18 cellular contexts compared by ENCODE assay signal in the genomic region with DNA sequence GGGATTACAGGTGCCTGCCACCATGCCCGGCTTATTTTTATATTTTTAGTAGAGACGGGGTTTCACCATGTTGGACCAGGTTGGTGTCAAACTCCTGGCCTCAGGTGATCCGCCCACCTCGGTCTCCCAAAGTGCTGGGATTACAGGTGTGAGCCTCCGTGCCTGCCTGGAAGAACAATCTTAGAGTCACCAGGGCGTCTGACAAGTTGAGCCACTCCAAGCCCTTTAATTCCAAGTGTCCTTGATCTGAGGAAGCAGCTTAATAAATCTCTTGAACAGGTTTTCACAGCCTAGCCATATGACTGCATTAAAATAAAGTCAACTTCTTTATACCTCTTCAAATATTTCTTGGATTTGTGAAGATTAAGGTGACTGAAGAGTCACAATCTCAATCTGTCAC. TPM values are rescaled to one million over a fixed set of nuclear protein-coding genes. Genes with fewer than 3 reads are reported as not detected.
DNase-seq lines count a peak whose midpoint lies in the region; ATAC-seq, FAIRE-seq and TF ChIP-seq lines count a peak whose summit lies in the region.
"Had no signal": no experiment of that assay in that cellular context is flagged by ENCODE, and none has a peak within 500 bp of the region (broad histone marks: within the 10 kb centered on the region; RNA-seq: fewer than 3 reads in every experiment).

No MANE protein-coding gene starts in this region.

- peaks cover 8% of the 10 kb centered on the region for H3K4me1 ChIP-seq in mammary epithelial cell (ENCODE audit: insufficient read depth, low read length)

- in situ Hi-C loops in mammary epithelial cell (cut with MboI; ENCODE audit: low sequenced_read_pairs in 2 of 2): no loop called here

- peak; percentile 91 for FAIRE-seq in D721Med (lab: Jason Lieb, UNC)
- FAIRE-seq: A549, HepG2, HTR-8/SVneo had no signal

- H3K27me3 ChIP-seq in mammary epithelial cell (ENCODE audit: insufficient read depth, low read length): no peaks in the 10 kb centered on the region

- ATAC-seq in esophagus mucosa (peak; percentile 68), HG03469 (IDR thresholded peaks at IDR 0.05; ENCODE audit: unreplicated experiment) (no peak)
- ATAC-seq: A549; CD8-positive, alpha-beta T cell; HepG2 had no signal

- H3K36me3 ChIP-seq in mammary epithelial cell (ENCODE audit: insufficient read depth, low read length): no peaks in the 10 kb centered on the region

- no TSS peak for BruUV-seq in mammary epithelial cell (replicated peaks; lab: Mats Ljungman, UMichigan)

- no peaks in the 10 kb centered on the region for H3K9me3 ChIP-seq in mammary epithelial cell (replicated peaks; ENCODE audit: insufficient read depth, low read length)
- H3K9me3 ChIP-seq: A549 had no signal

- H3K4me3 Mint-ChIP-seq in mesothelial cell of epicardium: no peak overlapping the region
- H3K4me3 Mint-ChIP-seq: CD14-positive monocyte; CD8-positive, alpha-beta T cell; HFFc6 had no signal

- H3K79me2 ChIP-seq in mammary epithelial cell (ENCODE audit: insufficient read depth, low read length): peaks cover 20% of the 10 kb centered on the region

- no peaks in the 10 kb centered on the region for H4K20me1 ChIP-seq in mammary epithelial cell (ENCODE audit: insufficient read depth, low read length)

- no peak overlapping the region for H3K27ac ChIP-seq in mammary epithelial cell (ENCODE audit: insufficient read depth, low read depth, low read length)
- H3K27ac ChIP-seq: A549 had no signal

- H3K4me3 ChIP-seq in mammary epithelial cell (replicated peaks in 1 of 3; ENCODE audit: insufficient read depth in 1 of 3, low read depth in 2 of 3, low read length in 3 of 3): no peak overlapping the region
- H3K4me3 ChIP-seq: A549 had no signal

- WGBS in mammary epithelial cell (ENCODE audit: low coverage, missing lambda C conversion rate): 97% methylated on average over 6 of the region's 6 CpGs

- no peak overlapping the region for H2AFZ ChIP-seq in mammary epithelial cell (ENCODE audit: low read depth, low read length)

- no peaks in the 10 kb centered on the region for H3K36me3 Mint-ChIP-seq in mesothelial cell of epicardium
- H3K36me3 Mint-ChIP-seq: CD8-positive, alpha-beta T cell had no signal

- TF ChIP-seq CTCF in D721Med (IDR thresholded peaks at IDR 0.05; ENCODE audit: insufficient read depth, missing control alignments): no peak
- no peak for TF ChIP-seq CTCF in mesothelial cell of epicardium (IDR thresholded peaks at IDR 0.05; ENCODE audit: unreplicated experiment)
- no peak for TF ChIP-seq CTCF in mammary epithelial cell (conservative IDR thresholded peaks at IDR 0.05 in 1 of 2, IDR thresholded peaks at IDR 0.05 in 1 of 2; ENCODE audit: extremely low read depth in 1 of 2, insufficient read depth in 1 of 2, low read depth in 1 of 2, low read length in 2 of 2)

- dilution Hi-C loops in mammary epithelial cell (cut with HindIII; ENCODE audit: low sequenced_read_pairs): loop anchor here (5.0 kb wide), 1 partner anchor 86 kb away; no protein-coding TSS in a partner anchor

- H3K4me1 Mint-ChIP-seq in mesothelial cell of epicardium: peaks cover 10% of the 10 kb centered on the region

- intact Hi-C loops in mammary epithelial cell (cut with micrococcal nuclease): no loop called here

- H3K9me3 Mint-ChIP-seq in mesothelial cell of epicardium: no peaks in the 10 kb centered on the region
- H3K9me3 Mint-ChIP-seq: CD14-positive monocyte; CD8-positive, alpha-beta T cell; HFFc6 had no signal

- CTCF ChIA-PET in mammary epithelial cell (lab: Charles Lee; ENCODE audit: low non-redundant PET): no interaction called here

- peak overlapping the region; percentile 11 for H3K27ac Mint-ChIP-seq in mesothelial cell of epicardium
- H3K27ac Mint-ChIP-seq: CD8-positive, alpha-beta T cell; HFFc6 had no signal

- no peaks in the 10 kb centered on the region for H3K27me3 Mint-ChIP-seq in mesothelial cell of epicardium (ENCODE audit: low read depth)

- H3K9ac ChIP-seq in mammary epithelial cell (ENCODE audit: insufficient read depth, low read length): no peak overlapping the region

- H3K4me2 ChIP-seq in mammary epithelial cell (ENCODE audit: insufficient read depth, low read depth, low read length): no peak overlapping the region
- H3K4me2 ChIP-seq: A549 had no signal

- DNase-seq in D721Med (ENCODE audit: insufficient read length, low spot score) (no peak), NCI-H524 treated with DMSO at 0.1 percent for 48 hours (lab: John Stamatoyannopoulos, UW) (peak; percentile 95), mesothelial cell of epicardium (ENCODE audit: low spot score in 2 of 2, unreplicated experiment in 2 of 2) (no peak), D341Med (ENCODE audit: low spot score) (no peak), mammary epithelial cell (no peak)
- DNase-seq in activated CD8-positive, alpha-beta memory T cell treated with anti-CD3 and anti-CD28 coated beads for 24 hours: no peak
- DNase-seq: CD8-positive, alpha-beta T cell; COR-L47; DMS53; GF-D8; HCEC 1CT; HFFc6 had no signal

RNA-seq across cellular contexts. Expression of a gene that starts 31.5 kb away (rescaled TPM):
- total RNA-seq in esophagus mucosa (49.5 TPM), mesothelial cell of epicardium (47.5 to 49.0 TPM (median 48.5 TPM) in 3 replicates), mammary epithelial cell (10 to 100 TPM; 29.1 to 35.7 TPM)
- 19.0 TPM for polyA plus RNA-seq in mammary epithelial cell
- 77.1 TPM for polyA minus RNA-seq in mammary epithelial cell
